In genomic region chr2:120231974-120232635, GRCh38 we compare ENCODE assay signal across 8 cellular contexts. TPM values are rescaled to one million over a fixed set of nuclear protein-coding genes. Genes with fewer than 3 reads are reported as not detected.
DNase-seq lines count a peak whose midpoint lies in the region; ATAC-seq, FAIRE-seq and TF ChIP-seq lines count a peak whose summit lies in the region.

No MANE protein-coding gene starts in this region.

- peak overlapping the region; percentile 95 for H3K4me3 Mint-ChIP-seq in CD4-positive, alpha-beta T cell

- no peaks in the 10 kb centered on the region for H3K9me3 Mint-ChIP-seq in CD4-positive, alpha-beta T cell

- peak overlapping the region; percentile 95 for H3K27ac Mint-ChIP-seq in CD4-positive, alpha-beta T cell

- no peaks in the 10 kb centered on the region for H3K27me3 ChIP-seq in CD4-positive, alpha-beta T cell (ENCODE audit: control insufficient read depth, insufficient read depth, low read length)

- DNase-seq in CD4-positive, alpha-beta T cell: peak; percentile 32 to 67 (median 39)
- DNase-seq in activated T-cell treated with anti-CD3 and anti-CD28 coated beads for 1 hour (ENCODE audit: low read depth): peak; percentile 41
- DNase-seq in cardiac septum (ENCODE audit: low spot score): peak; percentile 72
- peak; percentile 28 to 33 for DNase-seq in stimulated activated CD4-positive, alpha-beta T cell treated with anti-CD3 and anti-CD28 coated beads, Interleukin-15, amount 100 ng/mL, for 1 hour (ENCODE audit: low read depth in 1 of 2, low spot score in 1 of 2)
- DNase-seq in 8988T: no peak
- no peak for DNase-seq in D721Med (ENCODE audit: insufficient read length, low spot score)

- POLR2A ChIA-PET in CD4-positive, alpha-beta T cell (lab: Charles Lee): interaction anchor here (0.6 to 4.0 kb wide), 14 partner anchors 9 to 553 kb away, joined by 3 to 57 read pairs (median 5); partner anchors contain the start of genes PTPN4, RALB, TMEM177 and TMEM185B

- H3K9me3 ChIP-seq in CD4-positive, alpha-beta T cell (ENCODE audit: control insufficient read depth, low read length): no peaks in the 10 kb centered on the region
- no peaks in the 10 kb centered on the region for H3K9me3 ChIP-seq in KOPT-K1 (ENCODE audit: insufficient read depth, low read length, poor library complexity, severe bottlenecking)

- no peak for TF ChIP-seq CTCF in CD4-positive, alpha-beta T cell (IDR thresholded peaks at IDR 0.05)
- no peak for TF ChIP-seq CTCF in D721Med (IDR thresholded peaks at IDR 0.05; ENCODE audit: insufficient read depth, missing control alignments)

- H3K27me3 Mint-ChIP-seq in CD4-positive, alpha-beta T cell: no peaks in the 10 kb centered on the region

- CTCF ChIA-PET in CD4-positive, alpha-beta T cell (lab: Charles Lee): interaction anchor here (0.7 to 2.1 kb wide), 5 partner anchors 9 to 553 kb away, joined by 3 to 10 read pairs (median 4); partner anchors contain the start of gene TMEM185B

- intact Hi-C loops in CD4-positive, alpha-beta T cell (cut with DNase I, micrococcal nuclease): loop anchor here (2.0 to 5.0 kb wide), 3 partner anchors 19 to 55 kb away; partner anchors contain the start of gene RALB (in 1 of the 2)
- intact Hi-C loops in cardiac septum (cut with DNase I): no loop called here

- H3K27ac ChIP-seq in CD4-positive, alpha-beta T cell (ENCODE audit: low read depth, low read length): peak overlapping the region; percentile 66
- H3K27ac ChIP-seq in KOPT-K1 (ENCODE audit: low read depth, low read length, poor library complexity, severe bottlenecking): peak overlapping the region; percentile 90

- ATAC-seq in CD4-positive, alpha-beta T cell (ENCODE audit: poor library complexity): peak; percentile 90
- ATAC-seq in GM21390 (IDR thresholded peaks at IDR 0.05; ENCODE audit: unreplicated experiment): peak; percentile 89

- no peak for FAIRE-seq in D721Med (lab: Jason Lieb, UNC)

- no peaks in the 10 kb centered on the region for H3K36me3 ChIP-seq in KOPT-K1 (ENCODE audit: insufficient read depth, low read length)

- peaks cover 62% of the 10 kb centered on the region for H3K4me1 Mint-ChIP-seq in CD4-positive, alpha-beta T cell (ENCODE audit: low read depth)

- H3K36me3 Mint-ChIP-seq in CD4-positive, alpha-beta T cell (ENCODE audit: low read depth): peaks cover 9% of the 10 kb centered on the region

RNA-seq across cellular contexts. Expression of gene TMEM185B, which starts 8.9 kb away (rescaled TPM):
- total RNA-seq in CD4-positive, alpha-beta T cell: 10 to 100 TPM; 17.7 to 19.0 TPM
- 22.7 TPM for total RNA-seq in cardiac septum

RNA-seq across cellular contexts. Expression of gene RALB, which starts 20.5 kb away (rescaled TPM):
- total RNA-seq in CD4-positive, alpha-beta T cell: 1 to 10 TPM; 3.1 to 3.6 TPM
- 49.9 TPM for total RNA-seq in cardiac septum

Comparison
In these comparisons a context has a peak if more than half of its experiments do, and no peak if none do; other contexts are left out.
1. DNase-seq: peak in CD4-positive, alpha-beta T cell (10 of 10), activated T-cell treated with anti-CD3 and anti-CD28 coated beads for 1 hour (single experiment), cardiac septum (single experiment) and stimulated activated CD4-positive, alpha-beta T cell treated with anti-CD3 and anti-CD28 coated beads, Interleukin-15, amount 100 ng/mL, for 1 hour (2 of 2); none in 8988T (single experiment) and D721Med (single experiment).
2. RNA of gene RALB, which starts 20.5 kb away (total RNA-seq): 49.9 TPM in cardiac septum (single experiment); 3.1 to 3.6 TPM in CD4-positive, alpha-beta T cell; every median in the first group is over 10 times any median in the second.